ENCODE assay signal across 14 cellular contexts in the genomic region with DNA sequence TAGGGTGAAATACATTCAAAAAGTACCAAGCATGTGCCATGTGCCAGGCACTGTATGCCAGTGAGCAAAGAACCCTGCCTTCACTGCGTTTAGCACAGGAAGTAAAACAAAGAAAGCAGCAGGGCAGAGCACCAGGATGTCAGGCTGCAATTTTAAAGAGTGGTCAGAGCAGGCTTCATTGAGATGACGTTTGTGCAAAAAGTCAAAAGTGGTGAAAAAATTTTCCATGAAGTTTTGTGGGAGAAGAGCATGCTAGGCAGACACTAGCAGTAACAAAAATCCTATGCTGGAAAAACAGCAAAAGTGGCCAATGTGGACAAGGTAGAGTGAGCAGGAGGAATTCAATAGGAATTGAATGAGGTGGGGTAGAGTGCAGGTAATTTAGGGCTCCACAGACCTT. TPM values are rescaled to one million over a fixed set of nuclear protein-coding genes. Genes with fewer than 3 reads are reported as not detected.
DNase-seq lines count a peak whose midpoint lies in the region; ATAC-seq, FAIRE-seq and TF ChIP-seq lines count a peak whose summit lies in the region.
"Had no signal": no experiment of that assay in that cellular context is flagged by ENCODE, and none has a peak within 500 bp of the region (broad histone marks: within the 10 kb centered on the region; RNA-seq: fewer than 3 reads in every experiment).

No MANE protein-coding gene starts in this region.

- no peak for DNase-seq in activated CD8-positive, alpha-beta memory T cell treated with anti-CD3 and anti-CD28 coated beads, Interleukin-2, amount 10 ng/mL, durations not matched to agents 7 days and 5 days
- no peak for DNase-seq in activated CD8-positive, alpha-beta memory T cell treated with anti-CD3 and anti-CD28 coated beads, Interleukin-2, amount 50 U/mL, for 48 hours
- peak in 1 of 3 donors; percentile 13 for DNase-seq in immature natural killer cell
- DNase-seq in renal cortical epithelial cell (ENCODE audit: low read depth) = peak; percentile 62
- DNase-seq in coronary artery (ENCODE audit: low spot score) = no peak
- DNase-seq in stimulated activated CD4-positive, alpha-beta T cell treated with anti-CD3 and anti-CD28 coated beads, Interleukin-15, amount 100 ng/mL, for 24 hours = no peak
- DNase-seq in frontal cortex (ENCODE audit: low spot score in 2 of 2) = no peak
- DNase-seq: activated gamma-delta T cell; central memory CD4-positive, alpha-beta T cell; ovary; trophoblast cell had no signal

- no peak overlapping the region for H3K4me2 ChIP-seq in SU-DHL-6 (ENCODE audit: low read depth, low read length, poor library complexity, severe bottlenecking)

- H3K36me3 Mint-ChIP-seq in activated CD8-positive, alpha-beta memory T cell treated with anti-CD3 and anti-CD28 coated beads, Interleukin-2, amount 10 ng/mL, durations not matched to agents 7 days and 5 days = peaks cover 54% of the 10 kb centered on the region
- H3K36me3 Mint-ChIP-seq in immature natural killer cell = peaks cover 3 to 25% (median 6%) of the 10 kb centered on the region in 3 donors

- FAIRE-seq in frontal cortex (lab: Jason Lieb, UNC) = no peak
- FAIRE-seq: A549 had no signal

- TF ChIP-seq CTCF in SU-DHL-6 (IDR thresholded peaks at IDR 0.05; ENCODE audit: insufficient read depth, low read length, poor library complexity, severe bottlenecking) (no peak), coronary artery (IDR thresholded peaks at IDR 0.05) (no peak)

- no peak overlapping the region for H2AFZ ChIP-seq in SU-DHL-6 (ENCODE audit: low read depth, low read length, severe bottlenecking)

- peaks cover 11% of the 10 kb centered on the region for H3K4me1 Mint-ChIP-seq in activated CD8-positive, alpha-beta memory T cell treated with anti-CD3 and anti-CD28 coated beads, Interleukin-2, amount 10 ng/mL, durations not matched to agents 7 days and 5 days
- H3K4me1 Mint-ChIP-seq in immature natural killer cell = peaks cover 13 to 27% of the 10 kb centered on the region in 2 donors

- no peaks in the 10 kb centered on the region for H3K27me3 Mint-ChIP-seq in activated CD8-positive, alpha-beta memory T cell treated with anti-CD3 and anti-CD28 coated beads, Interleukin-2, amount 10 ng/mL, durations not matched to agents 7 days and 5 days
- H3K27me3 Mint-ChIP-seq in immature natural killer cell (ENCODE audit: low read depth in 3 of 3) = peaks cover 0 to 3% (median 0%) of the 10 kb centered on the region in 3 donors

- no peaks in the 10 kb centered on the region for H3K9me3 Mint-ChIP-seq in activated CD8-positive, alpha-beta memory T cell treated with anti-CD3 and anti-CD28 coated beads, Interleukin-2, amount 10 ng/mL, durations not matched to agents 7 days and 5 days (ENCODE audit: low read depth)
- H3K9me3 Mint-ChIP-seq in immature natural killer cell = no peaks in the 10 kb centered on the region

- peaks cover 22% of the 10 kb centered on the region for H3K36me3 ChIP-seq in SU-DHL-6 (ENCODE audit: low read length)
- H3K36me3 ChIP-seq: ovary had no signal

- peaks cover 6% of the 10 kb centered on the region; the same call in 1 of the 2 replicates for H3K79me2 ChIP-seq in SU-DHL-6 (ENCODE audit: insufficient read depth, low read length)

- H3K9me3 ChIP-seq in SU-DHL-6 (ENCODE audit: insufficient read depth, low read length) = no peaks in the 10 kb centered on the region
- H3K9me3 ChIP-seq: A549, ovary had no signal

- ATAC-seq in activated CD8-positive, alpha-beta memory T cell treated with anti-CD3 and anti-CD28 coated beads, Interleukin-2, amount 10 ng/mL, durations not matched to agents 7 days and 5 days = no peak

- no peaks in the 10 kb centered on the region for H3K9me2 ChIP-seq in SU-DHL-6 (replicated peaks; ENCODE audit: insufficient read depth, low read length)

- peaks cover 59% of the 10 kb centered on the region for H3F3A ChIP-seq in SU-DHL-6 (ENCODE audit: insufficient read depth)

- H3K27ac ChIP-seq in SU-DHL-6 (ENCODE audit: low read depth, low read length) = peak overlapping the region; percentile 6; the same call in 1 of the 2 replicates
- no peak overlapping the region for H3K27ac ChIP-seq in coronary artery
- H3K27ac ChIP-seq: ovary had no signal

- H3K4me3 ChIP-seq in SU-DHL-6 (ENCODE audit: insufficient read depth, low read length, poor library complexity, severe bottlenecking) (no peak overlapping the region), coronary artery (no peak overlapping the region)
- H3K4me3 ChIP-seq: A549, lung, ovary had no signal

- no peak overlapping the region for H3K9ac ChIP-seq in SU-DHL-6 (ENCODE audit: low read length)

- no peaks in the 10 kb centered on the region for H3K27me3 ChIP-seq in SU-DHL-6 (ENCODE audit: low read length)
- H3K27me3 ChIP-seq: ovary had no signal

- CTCF ChIA-PET in activated CD8-positive, alpha-beta memory T cell treated with anti-CD3 and anti-CD28 coated beads, Interleukin-2, amount 10 ng/mL, durations not matched to agents 7 days and 5 days (lab: Charles Lee) = no interaction called here

- H3K4me3 Mint-ChIP-seq in activated CD8-positive, alpha-beta memory T cell treated with anti-CD3 and anti-CD28 coated beads, Interleukin-2, amount 10 ng/mL, durations not matched to agents 7 days and 5 days = no peak overlapping the region
- H3K4me3 Mint-ChIP-seq in immature natural killer cell = peak overlapping the region in 2 of 5 donors; percentile 8 to 56

- peak overlapping the region; percentile 81 for H3K27ac Mint-ChIP-seq in activated CD8-positive, alpha-beta memory T cell treated with anti-CD3 and anti-CD28 coated beads, Interleukin-2, amount 10 ng/mL, durations not matched to agents 7 days and 5 days
- peak overlapping the region; percentile 58 to 85 (median 79) for H3K27ac Mint-ChIP-seq in immature natural killer cell

- no peaks in the 10 kb centered on the region; the same call in 1 of the 2 replicates for H4K20me1 ChIP-seq in SU-DHL-6 (ENCODE audit: low read depth, low read length)

RNA-seq across cellular contexts. Expression of gene AKIRIN2, which starts 31.3 kb away (rescaled TPM):
- total RNA-seq in activated CD8-positive, alpha-beta memory T cell treated with anti-CD3 and anti-CD28 coated beads, Interleukin-2, amount 10 ng/mL, durations not matched to agents 7 days and 5 days = 10 to 100 TPM; 57.3 to 64.4 TPM
- polyA plus RNA-seq in immature natural killer cell = 10 to 100 TPM; 35.6 to 53.8 (median 42.0) TPM
- 19.4 and 29.7 TPM in 2 replicates for total RNA-seq in renal cortical epithelial cell
- total RNA-seq in frontal cortex = 57.1 TPM
